In the genomic region with DNA sequence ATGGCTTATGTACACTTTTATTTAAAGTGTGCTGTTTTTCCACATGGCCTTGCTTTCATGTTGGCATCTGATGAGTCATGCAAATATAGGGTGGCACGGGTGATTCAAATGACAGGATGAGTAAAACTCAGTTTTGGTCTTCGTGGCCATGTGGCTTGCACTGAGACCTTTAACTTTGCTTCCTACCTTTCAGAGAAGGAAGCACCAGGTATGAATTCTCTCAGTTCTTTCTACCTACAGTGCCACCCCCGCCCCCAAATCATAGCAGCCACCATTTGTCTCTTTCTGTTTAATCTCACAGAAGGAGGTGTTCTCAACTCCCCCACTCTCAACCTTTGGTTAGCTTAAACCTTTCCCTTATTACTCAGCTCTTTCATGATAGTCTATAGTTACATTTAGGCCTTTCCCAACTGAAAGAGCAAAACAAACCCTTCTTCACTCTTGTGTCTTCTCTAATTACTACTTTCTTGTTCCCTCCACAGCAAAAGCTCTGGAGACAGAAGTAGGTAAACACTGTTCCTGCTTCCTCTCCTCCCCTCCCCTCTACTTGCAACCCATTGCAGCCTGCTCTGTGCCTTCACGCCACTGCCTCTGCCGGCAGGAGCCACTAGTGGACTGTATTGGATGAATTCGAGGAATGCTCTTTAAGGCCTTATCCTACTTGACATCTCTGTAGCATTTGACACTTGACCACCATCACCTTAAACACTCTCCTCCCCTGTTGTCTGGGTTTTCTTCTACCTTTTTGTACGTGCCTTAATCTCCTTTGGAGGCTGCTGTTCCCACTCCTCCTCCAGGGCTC, we compare ENCODE assay signal across 1 cellular context.
TF ChIP-seq lines count a peak whose summit lies in the region.

No MANE protein-coding gene starts in this region.

TF ChIP-seq in K562, 482 proteins besides CTCF, POLR2A, EP300 and RAD21 (continued from another document and continues in another):
- TF ChIP-seq, protein P1, sequence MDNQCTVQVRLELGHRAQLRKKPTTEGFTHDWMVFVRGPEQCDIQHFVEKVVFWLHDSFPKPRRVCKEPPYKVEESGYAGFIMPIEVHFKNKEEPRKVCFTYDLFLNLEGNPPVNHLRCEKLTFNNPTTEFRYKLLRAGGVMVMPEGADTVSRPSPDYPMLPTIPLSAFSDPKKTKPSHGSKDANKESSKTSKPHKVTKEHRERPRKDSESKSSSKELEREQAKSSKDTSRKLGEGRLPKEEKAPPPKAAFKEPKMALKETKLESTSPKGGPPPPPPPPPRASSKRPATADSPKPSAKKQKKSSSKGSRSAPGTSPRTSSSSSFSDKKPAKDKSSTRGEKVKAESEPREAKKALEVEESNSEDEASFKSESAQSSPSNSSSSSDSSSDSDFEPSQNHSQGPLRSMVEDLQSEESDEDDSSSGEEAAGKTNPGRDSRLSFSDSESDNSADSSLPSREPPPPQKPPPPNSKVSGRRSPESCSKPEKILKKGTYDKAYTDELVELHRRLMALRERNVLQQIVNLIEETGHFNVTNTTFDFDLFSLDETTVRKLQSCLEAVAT (IDR thresholded peaks at IDR 0.05), result peak; percentile 27; a peak in 2 of 4 replicates
- TF ChIP-seq ZNF316 (IDR thresholded peaks at IDR 0.05) (no peak), MTA3 (IDR thresholded peaks at IDR 0.05; ENCODE audit: borderline replicate concordance) (no peak), SLC30A9 (CRISPR knock-in tag; IDR thresholded peaks at IDR 0.05) (no peak), CHD4 (IDR thresholded peaks at IDR 0.05; ENCODE audit: insufficient read depth, insufficient replicate concordance, low read depth, low read length, poor library complexity, severe bottlenecking) (no peak), MTA1 (IDR thresholded peaks at IDR 0.05; ENCODE audit: borderline replicate concordance) (peak; percentile 41; the same call in 1 of the 2 replicates), SMAD4 (CRISPR knock-in tag; conservative IDR thresholded peaks at IDR 0.05) (no peak), ETS2 (tag; IDR thresholded peaks at IDR 0.05; ENCODE audit: borderline replicate concordance, poor library complexity, severe bottlenecking) (no peak), ETV6 (IDR thresholded peaks at IDR 0.05; ENCODE audit: borderline replicate concordance in 1 of 2, low read depth in 2 of 2, low read length in 1 of 2) (no peak), ETV6 (CRISPR knock-in tag; IDR thresholded peaks at IDR 0.05; ENCODE audit: borderline replicate concordance) (no peak), MEIS2 (IDR thresholded peaks at IDR 0.05; ENCODE audit: partially characterized antibody) (no peak), PTTG1 (tag; IDR thresholded peaks at IDR 0.05; ENCODE audit: low read depth) (no peak), CTBP1 (IDR thresholded peaks at IDR 0.05; ENCODE audit: borderline replicate concordance) (peak; percentile 87), BCOR (IDR thresholded peaks at IDR 0.05) (no peak), SMARCA4 (IDR thresholded peaks at IDR 0.05) (peak; percentile 65), SRSF1 (IDR thresholded peaks at IDR 0.05; ENCODE audit: low read depth, low read length) (no peak), HDAC1 (IDR thresholded peaks at IDR 0.05) (peak in 1 of 2 experiments; percentile 58; a peak in 2 of 4 replicates), ATF7 (IDR thresholded peaks at IDR 0.05) (0 out of 2 replicates have a peak, but pooled peaks have one; percentile 38), TEAD1 (CRISPR knock-in tag; IDR thresholded peaks at IDR 0.05) (peak; percentile 63 to 64; a peak in 1 of 4 replicates), CBX2 (IDR thresholded peaks at IDR 0.05; ENCODE audit: insufficient read depth, low read length, poor library complexity, severe bottlenecking) (no peak), ZNF79 (CRISPR knock-in tag; IDR thresholded peaks at IDR 0.05; ENCODE audit: low read depth) (no peak), ZNF140 (CRISPR knock-in tag; IDR thresholded peaks at IDR 0.05) (no peak), DPF2 (IDR thresholded peaks at IDR 0.05) (peak; percentile 56), NFATC3 (IDR thresholded peaks at IDR 0.05) (0 out of 2 replicates have a peak, but pooled peaks have one; percentile 30), WHSC1 (IDR thresholded peaks at IDR 0.05; ENCODE audit: low read length) (no peak), NFIX (CRISPR knock-in tag; IDR thresholded peaks at IDR 0.05; ENCODE audit: low read depth) (no peak)
- TF ChIP-seq, protein P2, sequence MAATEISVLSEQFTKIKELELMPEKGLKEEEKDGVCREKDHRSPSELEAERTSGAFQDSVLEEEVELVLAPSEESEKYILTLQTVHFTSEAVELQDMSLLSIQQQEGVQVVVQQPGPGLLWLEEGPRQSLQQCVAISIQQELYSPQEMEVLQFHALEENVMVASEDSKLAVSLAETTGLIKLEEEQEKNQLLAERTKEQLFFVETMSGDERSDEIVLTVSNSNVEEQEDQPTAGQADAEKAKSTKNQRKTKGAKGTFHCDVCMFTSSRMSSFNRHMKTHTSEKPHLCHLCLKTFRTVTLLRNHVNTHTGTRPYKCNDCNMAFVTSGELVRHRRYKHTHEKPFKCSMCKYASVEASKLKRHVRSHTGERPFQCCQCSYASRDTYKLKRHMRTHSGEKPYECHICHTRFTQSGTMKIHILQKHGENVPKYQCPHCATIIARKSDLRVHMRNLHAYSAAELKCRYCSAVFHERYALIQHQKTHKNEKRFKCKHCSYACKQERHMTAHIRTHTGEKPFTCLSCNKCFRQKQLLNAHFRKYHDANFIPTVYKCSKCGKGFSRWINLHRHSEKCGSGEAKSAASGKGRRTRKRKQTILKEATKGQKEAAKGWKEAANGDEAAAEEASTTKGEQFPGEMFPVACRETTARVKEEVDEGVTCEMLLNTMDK (IDR thresholded peaks at IDR 0.05; ENCODE audit: borderline replicate concordance, insufficient read depth, low read depth, low read length, poor library complexity, severe bottlenecking), result peak; percentile 29
- TF ChIP-seq, protein P3, sequence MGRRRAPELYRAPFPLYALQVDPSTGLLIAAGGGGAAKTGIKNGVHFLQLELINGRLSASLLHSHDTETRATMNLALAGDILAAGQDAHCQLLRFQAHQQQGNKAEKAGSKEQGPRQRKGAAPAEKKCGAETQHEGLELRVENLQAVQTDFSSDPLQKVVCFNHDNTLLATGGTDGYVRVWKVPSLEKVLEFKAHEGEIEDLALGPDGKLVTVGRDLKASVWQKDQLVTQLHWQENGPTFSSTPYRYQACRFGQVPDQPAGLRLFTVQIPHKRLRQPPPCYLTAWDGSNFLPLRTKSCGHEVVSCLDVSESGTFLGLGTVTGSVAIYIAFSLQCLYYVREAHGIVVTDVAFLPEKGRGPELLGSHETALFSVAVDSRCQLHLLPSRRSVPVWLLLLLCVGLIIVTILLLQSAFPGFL (CRISPR knock-in tag; IDR thresholded peaks at IDR 0.05), result no peak
- TF ChIP-seq, protein P4, sequence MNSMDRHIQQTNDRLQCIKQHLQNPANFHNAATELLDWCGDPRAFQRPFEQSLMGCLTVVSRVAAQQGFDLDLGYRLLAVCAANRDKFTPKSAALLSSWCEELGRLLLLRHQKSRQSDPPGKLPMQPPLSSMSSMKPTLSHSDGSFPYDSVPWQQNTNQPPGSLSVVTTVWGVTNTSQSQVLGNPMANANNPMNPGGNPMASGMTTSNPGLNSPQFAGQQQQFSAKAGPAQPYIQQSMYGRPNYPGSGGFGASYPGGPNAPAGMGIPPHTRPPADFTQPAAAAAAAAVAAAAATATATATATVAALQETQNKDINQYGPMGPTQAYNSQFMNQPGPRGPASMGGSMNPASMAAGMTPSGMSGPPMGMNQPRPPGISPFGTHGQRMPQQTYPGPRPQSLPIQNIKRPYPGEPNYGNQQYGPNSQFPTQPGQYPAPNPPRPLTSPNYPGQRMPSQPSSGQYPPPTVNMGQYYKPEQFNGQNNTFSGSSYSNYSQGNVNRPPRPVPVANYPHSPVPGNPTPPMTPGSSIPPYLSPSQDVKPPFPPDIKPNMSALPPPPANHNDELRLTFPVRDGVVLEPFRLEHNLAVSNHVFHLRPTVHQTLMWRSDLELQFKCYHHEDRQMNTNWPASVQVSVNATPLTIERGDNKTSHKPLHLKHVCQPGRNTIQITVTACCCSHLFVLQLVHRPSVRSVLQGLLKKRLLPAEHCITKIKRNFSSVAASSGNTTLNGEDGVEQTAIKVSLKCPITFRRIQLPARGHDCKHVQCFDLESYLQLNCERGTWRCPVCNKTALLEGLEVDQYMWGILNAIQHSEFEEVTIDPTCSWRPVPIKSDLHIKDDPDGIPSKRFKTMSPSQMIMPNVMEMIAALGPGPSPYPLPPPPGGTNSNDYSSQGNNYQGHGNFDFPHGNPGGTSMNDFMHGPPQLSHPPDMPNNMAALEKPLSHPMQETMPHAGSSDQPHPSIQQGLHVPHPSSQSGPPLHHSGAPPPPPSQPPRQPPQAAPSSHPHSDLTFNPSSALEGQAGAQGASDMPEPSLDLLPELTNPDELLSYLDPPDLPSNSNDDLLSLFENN (IDR thresholded peaks at IDR 0.05; ENCODE audit: low read depth in 2 of 2, low read length in 2 of 2), result no peak
- TF ChIP-seq, protein P5, sequence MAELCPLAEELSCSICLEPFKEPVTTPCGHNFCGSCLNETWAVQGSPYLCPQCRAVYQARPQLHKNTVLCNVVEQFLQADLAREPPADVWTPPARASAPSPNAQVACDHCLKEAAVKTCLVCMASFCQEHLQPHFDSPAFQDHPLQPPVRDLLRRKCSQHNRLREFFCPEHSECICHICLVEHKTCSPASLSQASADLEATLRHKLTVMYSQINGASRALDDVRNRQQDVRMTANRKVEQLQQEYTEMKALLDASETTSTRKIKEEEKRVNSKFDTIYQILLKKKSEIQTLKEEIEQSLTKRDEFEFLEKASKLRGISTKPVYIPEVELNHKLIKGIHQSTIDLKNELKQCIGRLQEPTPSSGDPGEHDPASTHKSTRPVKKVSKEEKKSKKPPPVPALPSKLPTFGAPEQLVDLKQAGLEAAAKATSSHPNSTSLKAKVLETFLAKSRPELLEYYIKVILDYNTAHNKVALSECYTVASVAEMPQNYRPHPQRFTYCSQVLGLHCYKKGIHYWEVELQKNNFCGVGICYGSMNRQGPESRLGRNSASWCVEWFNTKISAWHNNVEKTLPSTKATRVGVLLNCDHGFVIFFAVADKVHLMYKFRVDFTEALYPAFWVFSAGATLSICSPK (IDR thresholded peaks at IDR 0.05; ENCODE audit: borderline replicate concordance), result no peak
- TF ChIP-seq, protein P6, sequence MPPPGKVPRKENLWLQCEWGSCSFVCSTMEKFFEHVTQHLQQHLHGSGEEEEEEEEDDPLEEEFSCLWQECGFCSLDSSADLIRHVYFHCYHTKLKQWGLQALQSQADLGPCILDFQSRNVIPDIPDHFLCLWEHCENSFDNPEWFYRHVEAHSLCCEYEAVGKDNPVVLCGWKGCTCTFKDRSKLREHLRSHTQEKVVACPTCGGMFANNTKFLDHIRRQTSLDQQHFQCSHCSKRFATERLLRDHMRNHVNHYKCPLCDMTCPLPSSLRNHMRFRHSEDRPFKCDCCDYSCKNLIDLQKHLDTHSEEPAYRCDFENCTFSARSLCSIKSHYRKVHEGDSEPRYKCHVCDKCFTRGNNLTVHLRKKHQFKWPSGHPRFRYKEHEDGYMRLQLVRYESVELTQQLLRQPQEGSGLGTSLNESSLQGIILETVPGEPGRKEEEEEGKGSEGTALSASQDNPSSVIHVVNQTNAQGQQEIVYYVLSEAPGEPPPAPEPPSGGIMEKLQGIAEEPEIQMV (tag; conservative IDR thresholded peaks at IDR 0.05; ENCODE audit: low read depth), result no peak
- TF ChIP-seq, protein P7, sequence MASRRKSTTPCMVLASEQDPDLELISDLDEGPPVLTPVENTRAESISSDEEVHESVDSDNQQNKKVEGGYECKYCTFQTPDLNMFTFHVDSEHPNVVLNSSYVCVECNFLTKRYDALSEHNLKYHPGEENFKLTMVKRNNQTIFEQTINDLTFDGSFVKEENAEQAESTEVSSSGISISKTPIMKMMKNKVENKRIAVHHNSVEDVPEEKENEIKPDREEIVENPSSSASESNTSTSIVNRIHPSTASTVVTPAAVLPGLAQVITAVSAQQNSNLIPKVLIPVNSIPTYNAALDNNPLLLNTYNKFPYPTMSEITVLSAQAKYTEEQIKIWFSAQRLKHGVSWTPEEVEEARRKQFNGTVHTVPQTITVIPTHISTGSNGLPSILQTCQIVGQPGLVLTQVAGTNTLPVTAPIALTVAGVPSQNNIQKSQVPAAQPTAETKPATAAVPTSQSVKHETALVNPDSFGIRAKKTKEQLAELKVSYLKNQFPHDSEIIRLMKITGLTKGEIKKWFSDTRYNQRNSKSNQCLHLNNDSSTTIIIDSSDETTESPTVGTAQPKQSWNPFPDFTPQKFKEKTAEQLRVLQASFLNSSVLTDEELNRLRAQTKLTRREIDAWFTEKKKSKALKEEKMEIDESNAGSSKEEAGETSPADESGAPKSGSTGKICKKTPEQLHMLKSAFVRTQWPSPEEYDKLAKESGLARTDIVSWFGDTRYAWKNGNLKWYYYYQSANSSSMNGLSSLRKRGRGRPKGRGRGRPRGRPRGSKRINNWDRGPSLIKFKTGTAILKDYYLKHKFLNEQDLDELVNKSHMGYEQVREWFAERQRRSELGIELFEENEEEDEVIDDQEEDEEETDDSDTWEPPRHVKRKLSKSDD (conservative IDR thresholded peaks at IDR 0.05; ENCODE audit: low read length), result 0 out of 2 replicates have a peak, but pooled peaks have one; percentile 55
- TF ChIP-seq, protein P8, sequence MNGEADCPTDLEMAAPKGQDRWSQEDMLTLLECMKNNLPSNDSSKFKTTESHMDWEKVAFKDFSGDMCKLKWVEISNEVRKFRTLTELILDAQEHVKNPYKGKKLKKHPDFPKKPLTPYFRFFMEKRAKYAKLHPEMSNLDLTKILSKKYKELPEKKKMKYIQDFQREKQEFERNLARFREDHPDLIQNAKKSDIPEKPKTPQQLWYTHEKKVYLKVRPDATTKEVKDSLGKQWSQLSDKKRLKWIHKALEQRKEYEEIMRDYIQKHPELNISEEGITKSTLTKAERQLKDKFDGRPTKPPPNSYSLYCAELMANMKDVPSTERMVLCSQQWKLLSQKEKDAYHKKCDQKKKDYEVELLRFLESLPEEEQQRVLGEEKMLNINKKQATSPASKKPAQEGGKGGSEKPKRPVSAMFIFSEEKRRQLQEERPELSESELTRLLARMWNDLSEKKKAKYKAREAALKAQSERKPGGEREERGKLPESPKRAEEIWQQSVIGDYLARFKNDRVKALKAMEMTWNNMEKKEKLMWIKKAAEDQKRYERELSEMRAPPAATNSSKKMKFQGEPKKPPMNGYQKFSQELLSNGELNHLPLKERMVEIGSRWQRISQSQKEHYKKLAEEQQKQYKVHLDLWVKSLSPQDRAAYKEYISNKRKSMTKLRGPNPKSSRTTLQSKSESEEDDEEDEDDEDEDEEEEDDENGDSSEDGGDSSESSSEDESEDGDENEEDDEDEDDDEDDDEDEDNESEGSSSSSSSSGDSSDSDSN (IDR thresholded peaks at IDR 0.05; ENCODE audit: borderline replicate concordance in 1 of 2, low read depth in 2 of 2, low read length in 2 of 2), result no peak
